In the genomic region with DNA sequence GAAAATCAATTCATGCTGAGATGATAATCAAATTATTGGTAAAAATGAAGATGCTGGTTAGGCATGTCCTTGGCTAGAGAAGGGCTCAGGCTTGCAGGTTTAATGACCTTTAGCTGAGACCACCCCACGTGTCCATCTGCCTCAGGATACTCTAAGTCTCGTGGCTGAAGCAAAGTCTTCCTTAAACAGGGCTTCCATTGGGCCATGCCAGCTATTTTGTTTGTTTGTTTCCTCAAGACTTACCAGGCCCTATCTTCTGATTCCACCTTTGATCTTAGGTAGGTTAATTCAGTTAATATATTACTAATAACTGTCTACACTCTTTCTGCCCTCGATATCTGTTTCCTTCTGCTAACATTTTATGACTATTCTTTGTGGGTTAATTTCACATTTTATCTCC, we compare ENCODE assay signal across 30 cellular contexts.
"Had no signal": no experiment of that assay in that cellular context is flagged by ENCODE, and none has a peak within 500 bp of the region (broad histone marks: within the 10 kb centered on the region; RNA-seq: fewer than 3 reads in every experiment).

No MANE protein-coding gene starts in this region.

- H3K27me3 ChIP-seq: ascending aorta, breast epithelium, cardiac muscle cell, esophagus muscularis mucosa, foreskin keratinocyte, gastrocnemius medialis had no signal

- H3K27ac ChIP-seq: ascending aorta, breast epithelium, cardiac muscle cell, esophagus muscularis mucosa, foreskin keratinocyte, gastrocnemius medialis had no signal

- H3K36me3 Mint-ChIP-seq: activated CD4-positive, alpha-beta memory T cell treated with anti-CD3 and anti-CD28 coated beads for 36 hours; activated CD8-positive, alpha-beta memory T cell treated with anti-CD3 and anti-CD28 coated beads, Interleukin-2, amount 10 ng/mL, durations not matched to agents 7 days and 5 days; activated naive CD4-positive, alpha-beta T cell treated with anti-CD3 and anti-CD28 coated beads, Interleukin-2, amount 10 ng/mL, durations not matched to agents 7 days and 5 days; activated naive CD4-positive, alpha-beta T cell treated with anti-CD3 and anti-CD28 coated beads, Interleukin-2, amount 50 U/mL, for 72 hours; activated naive CD8-positive, alpha-beta T cell treated with anti-CD3 and anti-CD28 coated beads, Interleukin-2, amount 10 ng/mL, durations not matched to agents 7 days and 5 days; brain had no signal

- H3K36me3 ChIP-seq: ascending aorta, breast epithelium, cardiac muscle cell, esophagus muscularis mucosa, gastrocnemius medialis had no signal

- H3K4me3 ChIP-seq: ascending aorta, breast epithelium, cardiac muscle cell, esophagus muscularis mucosa, gastrocnemius medialis had no signal

- H3K9me3 Mint-ChIP-seq: activated CD4-positive, alpha-beta memory T cell treated with anti-CD3 and anti-CD28 coated beads for 36 hours; brain; central memory CD8-positive, alpha-beta T cell; effector memory CD8-positive, alpha-beta T cell had no signal

- H3K27me3 Mint-ChIP-seq: activated CD4-positive, alpha-beta memory T cell treated with anti-CD3 and anti-CD28 coated beads for 36 hours; activated CD4-positive, alpha-beta T cell treated with anti-CD3 and anti-CD28 coated beads for 36 hours; activated CD4-positive, alpha-beta T cell treated with anti-CD3 and anti-CD28 coated beads, Interleukin-2, amount 10 ng/mL, durations not matched to agents 24 days and 14 days; activated CD8-positive, alpha-beta memory T cell treated with anti-CD3 and anti-CD28 coated beads, Interleukin-2, amount 10 ng/mL, durations not matched to agents 7 days and 5 days; activated naive CD4-positive, alpha-beta T cell treated with anti-CD3 and anti-CD28 coated beads, Interleukin-2, amount 10 ng/mL, durations not matched to agents 7 days and 5 days; activated naive CD8-positive, alpha-beta T cell treated with anti-CD3 and anti-CD28 coated beads, Interleukin-2, amount 10 ng/mL, durations not matched to agents 7 days and 5 days; central memory CD8-positive, alpha-beta T cell; effector memory CD8-positive, alpha-beta T cell had no signal

- H3K4me3 Mint-ChIP-seq: activated CD4-positive, alpha-beta memory T cell treated with anti-CD3 and anti-CD28 coated beads for 36 hours; activated CD4-positive, alpha-beta T cell treated with anti-CD3 and anti-CD28 coated beads for 36 hours; activated CD4-positive, alpha-beta T cell treated with anti-CD3 and anti-CD28 coated beads, Interleukin-2, amount 10 ng/mL, durations not matched to agents 24 days and 14 days; activated CD8-positive, alpha-beta memory T cell treated with anti-CD3 and anti-CD28 coated beads, Interleukin-2, amount 10 ng/mL, durations not matched to agents 7 days and 5 days; activated CD8-positive, alpha-beta T cell treated with anti-CD3 and anti-CD28 coated beads, Interleukin-2, amount 10 ng/mL, durations not matched to agents 7 days and 5 days; activated naive CD4-positive, alpha-beta T cell treated with anti-CD3 and anti-CD28 coated beads, Interleukin-2, amount 10 ng/mL, durations not matched to agents 7 days and 5 days; activated naive CD8-positive, alpha-beta T cell treated with anti-CD3 and anti-CD28 coated beads, Interleukin-2, amount 10 ng/mL, durations not matched to agents 7 days and 5 days; brain; central memory CD8-positive, alpha-beta T cell; effector memory CD8-positive, alpha-beta T cell; T-helper 17 cell had no signal

- H3K4me1 Mint-ChIP-seq: activated CD4-positive, alpha-beta T cell treated with anti-CD3 and anti-CD28 coated beads for 36 hours; activated CD4-positive, alpha-beta T cell treated with anti-CD3 and anti-CD28 coated beads, Interleukin-2, amount 10 ng/mL, durations not matched to agents 24 days and 14 days; activated CD8-positive, alpha-beta memory T cell treated with anti-CD3 and anti-CD28 coated beads, Interleukin-2, amount 10 ng/mL, durations not matched to agents 7 days and 5 days; activated naive CD4-positive, alpha-beta T cell treated with anti-CD3 and anti-CD28 coated beads, Interleukin-2, amount 10 ng/mL, durations not matched to agents 7 days and 5 days; activated naive CD8-positive, alpha-beta T cell treated with anti-CD3 and anti-CD28 coated beads, Interleukin-2, amount 10 ng/mL, durations not matched to agents 7 days and 5 days; central memory CD8-positive, alpha-beta T cell; T-helper 17 cell had no signal

- H3K4me1 ChIP-seq: breast epithelium had no signal

- H3K9me3 ChIP-seq: ascending aorta, breast epithelium, esophagus muscularis mucosa, gastrocnemius medialis had no signal

- H3K27ac Mint-ChIP-seq: activated CD4-positive, alpha-beta memory T cell treated with anti-CD3 and anti-CD28 coated beads for 36 hours; activated CD4-positive, alpha-beta T cell treated with anti-CD3 and anti-CD28 coated beads for 36 hours; activated CD4-positive, alpha-beta T cell treated with anti-CD3 and anti-CD28 coated beads, Interleukin-2, amount 10 ng/mL, durations not matched to agents 24 days and 14 days; activated CD8-positive, alpha-beta memory T cell treated with anti-CD3 and anti-CD28 coated beads, Interleukin-2, amount 10 ng/mL, durations not matched to agents 7 days and 5 days; activated CD8-positive, alpha-beta T cell treated with anti-CD3 and anti-CD28 coated beads, Interleukin-2, amount 10 ng/mL, durations not matched to agents 7 days and 5 days; activated naive CD4-positive, alpha-beta T cell treated with anti-CD3 and anti-CD28 coated beads, Interleukin-2, amount 10 ng/mL, durations not matched to agents 7 days and 5 days; activated naive CD4-positive, alpha-beta T cell treated with anti-CD3 and anti-CD28 coated beads, Interleukin-2, amount 50 U/mL, for 72 hours; activated naive CD8-positive, alpha-beta T cell treated with anti-CD3 and anti-CD28 coated beads, Interleukin-2, amount 10 ng/mL, durations not matched to agents 7 days and 5 days; brain; effector memory CD8-positive, alpha-beta T cell; T-helper 17 cell had no signal

- DNase-seq: activated CD4-positive, alpha-beta memory T cell treated with anti-CD3 and anti-CD28 coated beads for 36 hours; activated CD4-positive, alpha-beta T cell treated with anti-CD3 and anti-CD28 coated beads for 36 hours; activated CD4-positive, alpha-beta T cell treated with anti-CD3 and anti-CD28 coated beads, Interleukin-2, amount 10 ng/mL, durations not matched to agents 24 days and 14 days; activated CD4-positive, CD25-positive, alpha-beta regulatory T cell; activated CD4-positive, CD25-positive, alpha-beta regulatory T cell treated with anti-CD3 and anti-CD28 coated beads, Interleukin-2, amount 50 U/mL, for 72 hours; activated CD8-positive, alpha-beta memory T cell treated with anti-CD3 and anti-CD28 coated beads, Interleukin-2, amount 10 ng/mL, durations not matched to agents 7 days and 5 days; activated CD8-positive, alpha-beta memory T cell treated with anti-CD3 and anti-CD28 coated beads, Interleukin-2, amount 50 U/mL, for 4 hours; activated CD8-positive, alpha-beta T cell treated with anti-CD3 and anti-CD28 coated beads, Interleukin-2, amount 10 ng/mL, durations not matched to agents 7 days and 5 days; activated gamma-delta T cell; activated naive CD4-positive, alpha-beta T cell; activated naive CD4-positive, alpha-beta T cell treated with anti-CD3 and anti-CD28 coated beads, Interleukin-2, amount 10 ng/mL, durations not matched to agents 7 days and 5 days; activated naive CD8-positive, alpha-beta T cell treated with anti-CD3 and anti-CD28 coated beads, Interleukin-2, amount 10 ng/mL, durations not matched to agents 7 days and 5 days; activated T-cell treated with anti-CD3 and anti-CD28 coated beads, Interleukin-2, amount 50 U/mL, for 1 hour; activated T-cell treated with anti-CD3 and anti-CD28 coated beads, Interleukin-2, amount 50 U/mL, for 48 hours; cortex of kidney; dermis blood vessel endothelial cell; effector CD4-positive, alpha-beta T cell; effector memory CD8-positive, alpha-beta T cell; erythroblast; foreskin keratinocyte; gastrocnemius medialis; T-helper 1 cell; T-helper 17 cell had no signal
